10 cellular contexts compared by ENCODE assay signal in genomic region chr14:101878222-101879211, GRCh38.
DNase-seq lines count a peak whose midpoint lies in the region; ATAC-seq, FAIRE-seq and TF ChIP-seq lines count a peak whose summit lies in the region.
"Had no signal": no experiment of that assay in that cellular context is flagged by ENCODE, and none has a peak within 500 bp of the region (broad histone marks: within the 10 kb centered on the region; RNA-seq: fewer than 3 reads in every experiment).

No MANE protein-coding gene starts in this region.

- H3K27ac ChIP-seq in OCI-LY3 (ENCODE audit: low read length) (peak overlapping the region; percentile 93), suprapubic skin (no peak overlapping the region)

- H3K79me2 ChIP-seq in OCI-LY3 (ENCODE audit: low read length): peaks cover 60% of the 10 kb centered on the region

- FAIRE-seq in bronchial epithelial cell (lab: Jason Lieb, UNC): peak; percentile 23

- H3K9me3 ChIP-seq in OCI-LY3 (ENCODE audit: insufficient read depth, low read length) (no peaks in the 10 kb centered on the region), suprapubic skin (no peaks in the 10 kb centered on the region)

- H3K4me3 ChIP-seq in OCI-LY3 (ENCODE audit: low read length) (peak overlapping the region; percentile 3; the same call in 1 of the 2 replicates), bronchial epithelial cell (ENCODE audit: low read depth, low read length) (no peak overlapping the region), suprapubic skin (no peak overlapping the region)

- no peak for TF ChIP-seq POLR2A in suprapubic skin (IDR thresholded peaks at IDR 0.05)

- H3K27me3 Mint-ChIP-seq in activated CD8-positive, alpha-beta T cell treated with anti-CD3 and anti-CD28 coated beads for 36 hours: no peaks in the 10 kb centered on the region
- H3K27me3 Mint-ChIP-seq in activated CD8-positive, alpha-beta T cell treated with anti-CD3 and anti-CD28 coated beads, Interleukin-2, amount 10 ng/mL, durations not matched to agents 7 days and 5 days (ENCODE audit: low read depth): no peaks in the 10 kb centered on the region
- peaks cover 3% of the 10 kb centered on the region for H3K27me3 Mint-ChIP-seq in endothelial cell (ENCODE audit: unreplicated experiment)

- H2AFZ ChIP-seq in OCI-LY3 (ENCODE audit: low read depth, low read length): no peak overlapping the region

- H3K9ac ChIP-seq in OCI-LY3 (ENCODE audit: low read length): peak overlapping the region; percentile 22; the same call in 1 of the 2 replicates

- no peak overlapping the region for H3K4me3 Mint-ChIP-seq in activated CD8-positive, alpha-beta T cell treated with anti-CD3 and anti-CD28 coated beads for 36 hours
- no peak overlapping the region for H3K4me3 Mint-ChIP-seq in activated CD8-positive, alpha-beta T cell treated with anti-CD3 and anti-CD28 coated beads, Interleukin-2, amount 10 ng/mL, durations not matched to agents 7 days and 5 days
- no peak overlapping the region for H3K4me3 Mint-ChIP-seq in endothelial cell (ENCODE audit: unreplicated experiment)

- H3K27me3 ChIP-seq in OCI-LY3 (ENCODE audit: low read depth, low read length): no peaks in the 10 kb centered on the region
- H3K27me3 ChIP-seq in bronchial epithelial cell (ENCODE audit: control insufficient read depth, insufficient read depth, low read length): no peaks in the 10 kb centered on the region
- H3K27me3 ChIP-seq in suprapubic skin: no peaks in the 10 kb centered on the region

- TF ChIP-seq CTCF in activated CD8-positive, alpha-beta T cell treated with anti-CD3 and anti-CD28 coated beads for 36 hours (IDR thresholded peaks at IDR 0.05): no peak
- no peak for TF ChIP-seq CTCF in OCI-LY3 (IDR thresholded peaks at IDR 0.05; ENCODE audit: low read depth, low read length)
- no peak for TF ChIP-seq CTCF in bronchial epithelial cell (IDR thresholded peaks at IDR 0.05; ENCODE audit: insufficient read depth, low read length, severe bottlenecking)
- no peak for TF ChIP-seq CTCF in suprapubic skin (IDR thresholded peaks at IDR 0.05)
- TF ChIP-seq CTCF in endothelial cell (IDR thresholded peaks at IDR 0.05; ENCODE audit: unreplicated experiment): no peak

- H3K4me1 Mint-ChIP-seq in activated CD8-positive, alpha-beta T cell treated with anti-CD3 and anti-CD28 coated beads for 36 hours (ENCODE audit: low read depth): peaks cover 72% of the 10 kb centered on the region
- H3K4me1 Mint-ChIP-seq in activated CD8-positive, alpha-beta T cell treated with anti-CD3 and anti-CD28 coated beads, Interleukin-2, amount 10 ng/mL, durations not matched to agents 7 days and 5 days (ENCODE audit: low read depth): peaks cover 55% of the 10 kb centered on the region
- H3K4me1 Mint-ChIP-seq in endothelial cell (ENCODE audit: unreplicated experiment): no peaks in the 10 kb centered on the region

- H3K36me3 Mint-ChIP-seq in activated CD8-positive, alpha-beta T cell treated with anti-CD3 and anti-CD28 coated beads for 36 hours (ENCODE audit: low read depth): peaks cover 42% of the 10 kb centered on the region
- H3K36me3 Mint-ChIP-seq in activated CD8-positive, alpha-beta T cell treated with anti-CD3 and anti-CD28 coated beads, Interleukin-2, amount 10 ng/mL, durations not matched to agents 7 days and 5 days (ENCODE audit: low read depth): peaks cover 60% of the 10 kb centered on the region
- H3K36me3 Mint-ChIP-seq in endothelial cell (ENCODE audit: low read depth, unreplicated experiment): peaks cover 5% of the 10 kb centered on the region

- peak; percentile 62 for ATAC-seq in activated CD8-positive, alpha-beta T cell treated with anti-CD3 and anti-CD28 coated beads for 36 hours
- ATAC-seq in activated CD8-positive, alpha-beta T cell treated with anti-CD3 and anti-CD28 coated beads, Interleukin-2, amount 10 ng/mL, durations not matched to agents 7 days and 5 days: no peak

- POLR2A ChIA-PET in activated CD8-positive, alpha-beta T cell treated with anti-CD3 and anti-CD28 coated beads for 36 hours (lab: Charles Lee): interaction anchor here (0.9 to 4.3 kb wide), 10 partner anchors 12 to 172 kb away, joined by 3 to 53 read pairs (median 6); no protein-coding TSS in a partner anchor
- POLR2A ChIA-PET in activated CD8-positive, alpha-beta T cell treated with anti-CD3 and anti-CD28 coated beads, Interleukin-2, amount 10 ng/mL, durations not matched to agents 7 days and 5 days (lab: Charles Lee): interaction anchor here (1.0 to 2.8 kb wide), 4 partner anchors 24 to 67 kb away, joined by 3 to 13 read pairs (median 4); no protein-coding TSS in a partner anchor

- peak; percentile 72 for DNase-seq in activated CD8-positive, alpha-beta T cell treated with anti-CD3 and anti-CD28 coated beads for 36 hours
- no peak for DNase-seq in activated CD8-positive, alpha-beta T cell treated with anti-CD3 and anti-CD28 coated beads, Interleukin-2, amount 10 ng/mL, durations not matched to agents 7 days and 5 days
- DNase-seq in bronchial epithelial cell (ENCODE audit: low read depth) (no peak), suprapubic skin (ENCODE audit: low spot score in 2 of 2) (no peak), EL (no peak), endothelial cell (ENCODE audit: low spot score) (no peak)
- DNase-seq in stimulated activated CD8-positive, alpha-beta memory T cell treated with anti-CD3 and anti-CD28 coated beads, Interleukin-15, amount 100 ng/mL, for 48 hours (ENCODE audit: low read depth in 2 of 2): peak; percentile 35 to 55
- DNase-seq: ACHN, glutamatergic neuron had no signal

- intact Hi-C loops in activated CD8-positive, alpha-beta T cell treated with anti-CD3 and anti-CD28 coated beads for 36 hours (cut with micrococcal nuclease): loop anchor here (5.0 kb wide), 2 partner anchors 56 to 116 kb away; partner anchors contain the start of gene PPP2R5C

- peak overlapping the region; percentile 92 for H3K27ac Mint-ChIP-seq in activated CD8-positive, alpha-beta T cell treated with anti-CD3 and anti-CD28 coated beads for 36 hours
- no peak overlapping the region for H3K27ac Mint-ChIP-seq in activated CD8-positive, alpha-beta T cell treated with anti-CD3 and anti-CD28 coated beads, Interleukin-2, amount 10 ng/mL, durations not matched to agents 7 days and 5 days
- H3K27ac Mint-ChIP-seq in endothelial cell (ENCODE audit: unreplicated experiment): no peak overlapping the region

- H4K20me1 ChIP-seq in OCI-LY3 (ENCODE audit: insufficient read depth, low read length): no peaks in the 10 kb centered on the region

- CTCF ChIA-PET in activated CD8-positive, alpha-beta T cell treated with anti-CD3 and anti-CD28 coated beads for 36 hours (lab: Charles Lee): interaction anchor here (0.9 to 3.3 kb wide), 6 partner anchors 14 to 111 kb away, joined by 3 to 21 read pairs (median 4); no protein-coding TSS in a partner anchor
- CTCF ChIA-PET in activated CD8-positive, alpha-beta T cell treated with anti-CD3 and anti-CD28 coated beads, Interleukin-2, amount 10 ng/mL, durations not matched to agents 7 days and 5 days (lab: Charles Lee): interaction anchor here (0.9 to 2.0 kb wide), 4 partner anchors 22 to 171 kb away, joined by 3 to 10 read pairs (median 4); no protein-coding TSS in a partner anchor

- peak overlapping the region; percentile 64 for H3K4me2 ChIP-seq in OCI-LY3 (ENCODE audit: low read length)

- peaks cover 23% of the 10 kb centered on the region for H3K36me3 ChIP-seq in OCI-LY3 (replicated peaks; ENCODE audit: low read depth, low read length)
- peaks cover 9% of the 10 kb centered on the region for H3K36me3 ChIP-seq in bronchial epithelial cell (ENCODE audit: control insufficient read depth, insufficient read depth, low read length)
- H3K36me3 ChIP-seq in suprapubic skin: peaks cover 25% of the 10 kb centered on the region

- WGBS in suprapubic skin: 88% methylated on average over 15 of the region's 18 CpGs

- no peak for TF ChIP-seq EP300 in suprapubic skin (IDR thresholded peaks at IDR 0.05)

- H3K4me1 ChIP-seq in OCI-LY3 (ENCODE audit: low read length) (peaks cover 70% of the 10 kb centered on the region), suprapubic skin (peaks cover 11% of the 10 kb centered on the region)

- H3K9me3 Mint-ChIP-seq in activated CD8-positive, alpha-beta T cell treated with anti-CD3 and anti-CD28 coated beads for 36 hours: no peaks in the 10 kb centered on the region
- no peaks in the 10 kb centered on the region for H3K9me3 Mint-ChIP-seq in activated CD8-positive, alpha-beta T cell treated with anti-CD3 and anti-CD28 coated beads, Interleukin-2, amount 10 ng/mL, durations not matched to agents 7 days and 5 days (ENCODE audit: insufficient read depth)
- no peaks in the 10 kb centered on the region for H3K9me3 Mint-ChIP-seq in endothelial cell (ENCODE audit: unreplicated experiment)

Comparison
In these comparisons a context has a peak if more than half of its experiments do, and no peak if none do; other contexts are left out.
1. DNase-seq: peak in activated CD8-positive, alpha-beta T cell treated with anti-CD3 and anti-CD28 coated beads for 36 hours (single experiment) and stimulated activated CD8-positive, alpha-beta memory T cell treated with anti-CD3 and anti-CD28 coated beads, Interleukin-15, amount 100 ng/mL, for 48 hours (2 of 2); none in activated CD8-positive, alpha-beta T cell treated with anti-CD3 and anti-CD28 coated beads, Interleukin-2, amount 10 ng/mL, durations not matched to agents 7 days and 5 days (single experiment), bronchial epithelial cell (single experiment), suprapubic skin (0 of 2), EL (single experiment) and endothelial cell (single experiment).